In the genomic region with DNA sequence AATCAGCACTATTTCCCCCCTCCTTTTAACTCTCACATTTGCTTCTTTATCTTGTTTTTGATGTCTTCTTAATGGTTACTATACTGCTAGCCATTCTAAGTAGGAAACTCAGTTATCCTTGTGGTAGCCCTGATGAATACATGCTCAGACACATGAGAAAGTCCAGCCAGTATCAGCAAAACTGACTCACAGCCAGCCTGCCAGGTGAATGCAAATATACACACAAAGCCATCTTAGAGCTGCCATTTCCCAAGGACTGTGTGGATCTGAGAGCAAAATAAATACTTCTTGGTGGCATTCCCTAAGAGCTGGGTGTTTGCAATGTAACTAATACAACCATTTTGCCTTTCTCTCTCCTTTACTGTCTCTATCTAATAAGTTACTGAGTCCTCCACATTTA, we compare ENCODE assay signal across 26 cellular contexts.
"Had no signal": no experiment of that assay in that cellular context is flagged by ENCODE, and none has a peak within 500 bp of the region (broad histone marks: within the 10 kb centered on the region; RNA-seq: fewer than 3 reads in every experiment).

No MANE protein-coding gene starts in this region.

- H3K27ac ChIP-seq: adrenal gland, colonic mucosa, prostate gland, testis, uterus had no signal

- DNase-seq: activated B cell treated with CpG ODN at 0.5 μM for 24 hours; activated CD4-positive, alpha-beta T cell treated with anti-CD3 and anti-CD28 coated beads for 36 hours; activated CD4-positive, alpha-beta T cell treated with anti-CD3 and anti-CD28 coated beads, Interleukin-2, amount 50 U/mL, for 4 hours; activated CD8-positive, alpha-beta memory T cell treated with anti-CD3 and anti-CD28 coated beads for 24 hours; activated CD8-positive, alpha-beta memory T cell treated with anti-CD3 and anti-CD28 coated beads, Interleukin-2, amount 50 U/mL, for 48 hours; activated naive CD4-positive, alpha-beta T cell; activated T-cell treated with anti-CD3 and anti-CD28 coated beads, Interleukin-2, amount 50 U/mL, for 4 hours; adrenal gland; colonic mucosa; endodermal cell; foreskin fibroblast; natural killer cell; stimulated activated CD4-positive, alpha-beta T cell treated with anti-CD3 and anti-CD28 coated beads, Interleukin-2, amount 100 ng/mL, for 48 hours; stimulated activated CD8-positive, alpha-beta memory T cell treated with anti-CD3 and anti-CD28 coated beads, Interleukin-4, amount 100 ng/mL, for 48 hours; stimulated activated naive B cell treated with anti-CD40 and anti-IgM and Interleukin-4, amounts not matched to agents 10 μg/mL and 1 μg/mL and 100 μg/mL, for 72 hours; T1000; testis; trophoblast cell; uterus had no signal

- H3K4me3 Mint-ChIP-seq: activated B cell treated with CpG ODN at 0.5 μM for 24 hours; activated CD4-positive, alpha-beta T cell treated with anti-CD3 and anti-CD28 coated beads for 36 hours; activated naive CD8-positive, alpha-beta T cell; activated T-cell treated with anti-CD3 and anti-CD28 coated beads, Interleukin-2, amount 50 U/mL, for 4 hours; endodermal cell; mesothelial cell of epicardium; natural killer cell; stimulated activated naive B cell treated with anti-CD40 and anti-IgM and Interleukin-4, amounts not matched to agents 10 μg/mL and 1 μg/mL and 100 μg/mL, for 72 hours had no signal

- H3K36me3 ChIP-seq: adrenal gland, colonic mucosa, prostate gland, uterus had no signal

- H3K27me3 Mint-ChIP-seq: activated B cell treated with CpG ODN at 0.5 μM for 24 hours; activated naive CD8-positive, alpha-beta T cell; stimulated activated naive B cell treated with anti-CD40 and anti-IgM and Interleukin-4, amounts not matched to agents 10 μg/mL and 1 μg/mL and 100 μg/mL, for 72 hours had no signal

- H3K4me3 ChIP-seq: adrenal gland, colonic mucosa, lung, prostate gland, testis, uterus had no signal

- H3K9me3 Mint-ChIP-seq: activated B cell treated with CpG ODN at 0.5 μM for 24 hours; activated T-cell treated with anti-CD3 and anti-CD28 coated beads, Interleukin-2, amount 50 U/mL, for 4 hours; activated T-helper 2 cell treated with anti-CD3 and anti-CD28 coated beads, Interferon-gamma antibody, Interleukin-2, Interleukin-4, amounts not matched to agents 10 μg/mL and 5 μg/mL and 100 μg/mL, durations not matched to agents 14 hours and 24 hours and 36 hours; endodermal cell had no signal

- H3K36me3 Mint-ChIP-seq: activated naive CD8-positive, alpha-beta T cell; mesothelial cell of epicardium; natural killer cell; stimulated activated naive B cell treated with anti-CD40 and anti-IgM and Interleukin-4, amounts not matched to agents 10 μg/mL and 1 μg/mL and 100 μg/mL, for 72 hours had no signal

- H3K9me3 ChIP-seq: adrenal gland, colonic mucosa, prostate gland, testis, uterus had no signal

- ATAC-seq: activated CD4-positive, alpha-beta T cell treated with anti-CD3 and anti-CD28 coated beads for 36 hours; activated T-cell treated with anti-CD3 and anti-CD28 coated beads, Interleukin-2, amount 50 U/mL, for 4 hours; left lobe of liver; natural killer cell; stimulated activated naive B cell treated with anti-CD40 and anti-IgM and Interleukin-4, amounts not matched to agents 10 μg/mL and 1 μg/mL and 100 μg/mL, for 72 hours had no signal

- H3K27me3 ChIP-seq: adrenal gland, colonic mucosa, testis, uterus had no signal

- H3K27ac Mint-ChIP-seq: activated B cell treated with CpG ODN at 0.5 μM for 24 hours; activated CD4-positive, alpha-beta T cell treated with anti-CD3 and anti-CD28 coated beads for 36 hours; activated naive CD8-positive, alpha-beta T cell; activated T-helper 2 cell treated with anti-CD3 and anti-CD28 coated beads, Interferon-gamma antibody, Interleukin-2, Interleukin-4, amounts not matched to agents 10 μg/mL and 5 μg/mL and 100 μg/mL, durations not matched to agents 14 hours and 24 hours and 36 hours; endodermal cell; mesothelial cell of epicardium; natural killer cell; stimulated activated naive B cell treated with anti-CD40 and anti-IgM and Interleukin-4, amounts not matched to agents 10 μg/mL and 1 μg/mL and 100 μg/mL, for 72 hours had no signal

- H3K4me1 Mint-ChIP-seq: activated B cell treated with CpG ODN at 0.5 μM for 24 hours; endodermal cell; mesothelial cell of epicardium; natural killer cell; stimulated activated naive B cell treated with anti-CD40 and anti-IgM and Interleukin-4, amounts not matched to agents 10 μg/mL and 1 μg/mL and 100 μg/mL, for 72 hours had no signal

- FAIRE-seq: astrocyte had no signal

- H3K4me1 ChIP-seq: adrenal gland, colonic mucosa, prostate gland, testis, uterus had no signal
